In the genomic region with DNA sequence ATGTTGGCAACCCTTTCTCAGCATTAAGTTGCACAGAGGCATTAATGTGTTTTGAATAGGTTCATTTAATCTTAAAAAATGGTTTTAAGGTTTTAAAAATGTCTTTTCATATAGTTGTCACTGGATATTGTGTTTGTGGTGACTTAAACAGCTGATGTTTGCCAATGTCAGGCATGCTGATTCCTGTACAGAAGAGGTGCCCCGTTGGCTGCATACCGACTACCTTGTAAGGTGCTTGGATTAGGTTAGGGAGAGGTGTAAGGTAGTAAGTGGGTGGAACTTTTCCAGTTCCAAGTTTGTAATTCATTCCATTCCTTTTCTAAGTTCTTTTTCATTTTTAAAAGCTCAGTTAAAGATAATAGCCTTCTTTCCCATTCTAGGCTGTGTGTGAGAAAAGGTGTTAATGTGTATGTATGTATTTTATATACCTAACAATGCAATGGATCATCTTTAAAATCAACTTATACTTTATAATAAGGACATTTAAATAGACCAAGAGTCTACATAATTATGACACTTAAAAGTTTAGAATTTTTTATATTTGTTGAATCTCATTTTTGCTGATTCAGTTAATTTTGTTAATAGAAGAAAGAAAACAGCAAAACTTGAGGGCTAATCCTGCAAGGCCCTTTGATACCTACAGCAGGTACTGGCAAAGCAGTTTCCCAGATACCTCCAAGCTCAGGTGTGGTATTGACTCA, we compare ENCODE assay signal across 1 cellular context.
TF ChIP-seq lines count a peak whose summit lies in the region.

No MANE protein-coding gene starts in this region.

TF ChIP-seq in IMR-90, 13 proteins besides CTCF, POLR2A, EP300 and RAD21:
- TF ChIP-seq, protein P1, sequence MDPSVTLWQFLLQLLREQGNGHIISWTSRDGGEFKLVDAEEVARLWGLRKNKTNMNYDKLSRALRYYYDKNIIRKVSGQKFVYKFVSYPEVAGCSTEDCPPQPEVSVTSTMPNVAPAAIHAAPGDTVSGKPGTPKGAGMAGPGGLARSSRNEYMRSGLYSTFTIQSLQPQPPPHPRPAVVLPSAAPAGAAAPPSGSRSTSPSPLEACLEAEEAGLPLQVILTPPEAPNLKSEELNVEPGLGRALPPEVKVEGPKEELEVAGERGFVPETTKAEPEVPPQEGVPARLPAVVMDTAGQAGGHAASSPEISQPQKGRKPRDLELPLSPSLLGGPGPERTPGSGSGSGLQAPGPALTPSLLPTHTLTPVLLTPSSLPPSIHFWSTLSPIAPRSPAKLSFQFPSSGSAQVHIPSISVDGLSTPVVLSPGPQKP (IDR thresholded peaks at IDR 0.05; ENCODE audit: borderline replicate concordance, low read depth, low read length), result no peak
- TF ChIP-seq CHD1 (IDR thresholded peaks at IDR 0.05; ENCODE audit: low read depth, low read length) (no peak), RFX5 (IDR thresholded peaks at IDR 0.05; ENCODE audit: low read depth, low read length) (no peak), NFE2L2 (IDR thresholded peaks at IDR 0.05; ENCODE audit: low read depth, low read length) (no peak), MAFK (IDR thresholded peaks at IDR 0.05; ENCODE audit: low read depth, low read length) (peak; percentile 96), CEBPB (IDR thresholded peaks at IDR 0.05; ENCODE audit: low read depth, low read length) (no peak), BHLHE40 (IDR thresholded peaks at IDR 0.05; ENCODE audit: low read depth, low read length) (no peak)
- TF ChIP-seq, protein P2, sequence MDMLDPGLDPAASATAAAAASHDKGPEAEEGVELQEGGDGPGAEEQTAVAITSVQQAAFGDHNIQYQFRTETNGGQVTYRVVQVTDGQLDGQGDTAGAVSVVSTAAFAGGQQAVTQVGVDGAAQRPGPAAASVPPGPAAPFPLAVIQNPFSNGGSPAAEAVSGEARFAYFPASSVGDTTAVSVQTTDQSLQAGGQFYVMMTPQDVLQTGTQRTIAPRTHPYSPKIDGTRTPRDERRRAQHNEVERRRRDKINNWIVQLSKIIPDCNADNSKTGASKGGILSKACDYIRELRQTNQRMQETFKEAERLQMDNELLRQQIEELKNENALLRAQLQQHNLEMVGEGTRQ (IDR thresholded peaks at IDR 0.05; ENCODE audit: low read depth, low read length), result no peak
